Comparison of ENCODE assay signal across 24 cellular contexts in the genomic region with DNA sequence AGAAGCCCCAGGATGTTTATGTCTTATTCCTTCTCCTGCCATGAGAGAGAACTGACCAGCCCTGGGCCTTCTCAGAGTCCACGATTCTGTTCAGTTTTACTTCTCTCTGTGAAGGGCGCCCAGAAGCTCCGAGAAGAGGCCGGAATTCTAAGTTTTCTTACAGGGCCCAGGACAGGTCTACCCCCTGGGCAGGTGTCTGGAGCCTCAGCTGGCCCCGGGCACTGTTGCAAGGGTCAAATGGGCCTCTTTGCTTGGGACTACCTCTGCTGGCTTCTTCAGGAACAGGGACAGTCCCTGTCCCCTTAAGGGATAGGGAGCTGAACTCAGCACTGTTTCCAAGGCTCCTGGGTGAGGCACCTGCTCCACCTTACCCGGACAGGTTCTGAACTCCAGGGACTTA. TPM values are rescaled to one million over a fixed set of nuclear protein-coding genes. Genes with fewer than 3 reads are reported as not detected.
"Had no signal": no experiment of that assay in that cellular context is flagged by ENCODE, and none has a peak within 500 bp of the region (broad histone marks: within the 10 kb centered on the region; RNA-seq: fewer than 3 reads in every experiment).

No MANE protein-coding gene starts in this region.

- ATAC-seq: activated CD8-positive, alpha-beta memory T cell treated with anti-CD3 and anti-CD28 coated beads, Interleukin-2, amount 10 ng/mL, durations not matched to agents 7 days and 5 days; activated CD8-positive, alpha-beta T cell treated with anti-CD3 and anti-CD28 coated beads, Interleukin-2, amount 10 ng/mL, durations not matched to agents 7 days and 5 days; activated T-cell treated with anti-CD3 and anti-CD28 coated beads, Interleukin-2, amount 50 U/mL, for 72 hours; right cardiac atrium; WTC11 had no signal

- H3K4me1 ChIP-seq: parathyroid adenoma, testis, uterus had no signal

- H2AFZ ChIP-seq: parathyroid adenoma had no signal

- DNase-seq: activated CD4-positive, alpha-beta T cell treated with anti-CD3 and anti-CD28 coated beads, Interleukin-2, amount 10 ng/mL, durations not matched to agents 7 days and 5 days; activated CD8-positive, alpha-beta memory T cell treated with anti-CD3 and anti-CD28 coated beads, Interleukin-2, amount 10 ng/mL, durations not matched to agents 7 days and 5 days; activated CD8-positive, alpha-beta T cell treated with anti-CD3 and anti-CD28 coated beads, Interleukin-2, amount 10 ng/mL, durations not matched to agents 7 days and 5 days; activated naive CD4-positive, alpha-beta T cell treated with anti-CD3 and anti-CD28 coated beads for 36 hours; activated T-cell treated with anti-CD3 and anti-CD28 coated beads for 4 hours; activated T-cell treated with anti-CD3 and anti-CD28 coated beads, Interleukin-2, amount 50 U/mL, for 72 hours; amniotic stem cell; brain microvascular endothelial cell; foreskin fibroblast; heart left ventricle; hypothalamus; immature natural killer cell; mammary epithelial cell; right cardiac atrium; stimulated activated CD4-positive, alpha-beta T cell treated with anti-CD3 and anti-CD28 coated beads, Interleukin-2, amount 100 ng/mL, for 48 hours; stimulated activated naive CD4-positive, alpha-beta T cell treated with Interleukin-2 at 50 U/mL for 16 hours; T-helper 2 cell; uterus had no signal

- H3K9me3 ChIP-seq: testis, uterus had no signal

- H3K79me2 ChIP-seq: parathyroid adenoma had no signal

- H3K36me3 ChIP-seq: brain microvascular endothelial cell, heart left ventricle, uterus had no signal

- H3K4me3 ChIP-seq: heart left ventricle, testis, uterus had no signal

- H3K27ac ChIP-seq: brain microvascular endothelial cell, heart left ventricle, parathyroid adenoma, testis, uterus had no signal

- H3K27me3 ChIP-seq: brain microvascular endothelial cell, heart left ventricle, testis, uterus had no signal

RNA-seq across cellular contexts. Expression of a gene that starts 55.0 kb away (rescaled TPM):
- total RNA-seq: activated CD4-positive, alpha-beta T cell treated with anti-CD3 and anti-CD28 coated beads, Interleukin-2, amount 10 ng/mL, durations not matched to agents 7 days and 5 days; activated CD8-positive, alpha-beta memory T cell treated with anti-CD3 and anti-CD28 coated beads, Interleukin-2, amount 10 ng/mL, durations not matched to agents 7 days and 5 days; activated CD8-positive, alpha-beta T cell treated with anti-CD3 and anti-CD28 coated beads, Interleukin-2, amount 10 ng/mL, durations not matched to agents 7 days and 5 days; activated naive CD4-positive, alpha-beta T cell treated with anti-CD3 and anti-CD28 coated beads for 36 hours; activated T-cell treated with anti-CD3 and anti-CD28 coated beads, Interleukin-2, amount 50 U/mL, for 72 hours; chondrocyte; endothelial cell of umbilical vein; pulmonary artery endothelial cell had no signal
